ENCODE assay signal across 29 cellular contexts in genomic region chr5:91319667-91320066, GRCh38.
"Had no signal": no experiment of that assay in that cellular context is flagged by ENCODE, and none has a peak within 500 bp of the region (broad histone marks: within the 10 kb centered on the region; RNA-seq: fewer than 3 reads in every experiment).

No MANE protein-coding gene starts in this region.

- FAIRE-seq: small intestine, urothelium cell line had no signal

- H3K27me3 Mint-ChIP-seq: naive thymus-derived CD4-positive, alpha-beta T cell; progenitor cell of endocrine pancreas; stimulated activated memory B cell treated with anti-CD40 and anti-IgM and Interleukin-4, amounts not matched to agents 10 μg/mL and 1 μg/mL and 100 μg/mL, for 72 hours; stimulated activated naive CD8-positive, alpha-beta T cell treated with anti-CD3 and anti-CD28 coated beads, Interleukin-15, Interleukin-2, amounts not matched to agents 100 ng/mL and 50 ng/mL, for 24 hours had no signal

- DNase-seq: naive thymus-derived CD4-positive, alpha-beta T cell; natural killer cell; occipital lobe; ovary; posterior cingulate gyrus; psoas muscle; right cardiac atrium; sigmoid colon; small intestine; stimulated activated CD4-positive, alpha-beta T cell treated with anti-CD3 and anti-CD28 coated beads, Interleukin-15, amount 100 ng/mL, for 24 hours; stimulated activated CD4-positive, alpha-beta T cell treated with anti-CD3 and anti-CD28 coated beads, Interleukin-2, amount 100 ng/mL, for 24 hours; stimulated activated CD4-positive, alpha-beta T cell treated with anti-CD3 and anti-CD28 coated beads, Interleukin-2, amount 100 ng/mL, for 48 hours; stimulated activated CD4-positive, alpha-beta T cell treated with anti-CD3 and anti-CD28 coated beads, Interleukin-4, amount 100 ng/mL, for 24 hours; stimulated activated naive CD4-positive, alpha-beta T cell treated with Interleukin-2 at 50 U/mL for 16 hours; stomach; thyroid gland; trophoblast cell; upper lobe of left lung had no signal

- ATAC-seq: naive thymus-derived CD4-positive, alpha-beta T cell; natural killer cell; psoas muscle; right cardiac atrium; right lobe of liver; stimulated activated memory B cell treated with anti-CD40 and anti-IgM and Interleukin-4, amounts not matched to agents 10 μg/mL and 1 μg/mL and 100 μg/mL, for 72 hours had no signal

- H3K9me3 ChIP-seq: ovary, psoas muscle, right lobe of liver, sigmoid colon, stomach, thoracic aorta, thyroid gland, tibial nerve, upper lobe of left lung, vagina had no signal

- H3K27me3 ChIP-seq: neural progenitor cell, ovary, right lobe of liver, sigmoid colon, stomach, thyroid gland, tibial nerve, upper lobe of left lung, vagina had no signal

- H3K36me3 ChIP-seq: neural progenitor cell, ovary, right lobe of liver, sigmoid colon, stomach, thoracic aorta, thyroid gland, tibial nerve, upper lobe of left lung, vagina had no signal

- H3K4me1 ChIP-seq: neural progenitor cell, parathyroid adenoma had no signal

- H3K79me2 ChIP-seq: parathyroid adenoma had no signal

- H3K4me1 Mint-ChIP-seq: nephron had no signal

- H3K4me3 Mint-ChIP-seq: naive thymus-derived CD4-positive, alpha-beta T cell; natural killer cell; nephron; neural progenitor cell; stimulated activated memory B cell treated with anti-CD40 and anti-IgM and Interleukin-4, amounts not matched to agents 10 μg/mL and 1 μg/mL and 100 μg/mL, for 72 hours; stimulated activated naive CD8-positive, alpha-beta T cell treated with anti-CD3 and anti-CD28 coated beads, Interleukin-15, Interleukin-2, amounts not matched to agents 100 ng/mL and 50 ng/mL, for 24 hours had no signal

- H2AFZ ChIP-seq: neural progenitor cell, parathyroid adenoma had no signal

- H3K27ac ChIP-seq: neural progenitor cell, ovary, parathyroid adenoma, psoas muscle, right lobe of liver, sigmoid colon, stomach, thoracic aorta, thyroid gland, tibial nerve, upper lobe of left lung, vagina had no signal

- H3K9me3 Mint-ChIP-seq: naive thymus-derived CD4-positive, alpha-beta T cell; natural killer cell; nephron; neural progenitor cell; stimulated activated memory B cell treated with anti-CD40 and anti-IgM and Interleukin-4, amounts not matched to agents 10 μg/mL and 1 μg/mL and 100 μg/mL, for 72 hours; stimulated activated naive CD8-positive, alpha-beta T cell treated with anti-CD3 and anti-CD28 coated beads, Interleukin-15, Interleukin-2, amounts not matched to agents 100 ng/mL and 50 ng/mL, for 24 hours had no signal

- H3K27ac Mint-ChIP-seq: naive thymus-derived CD4-positive, alpha-beta T cell; natural killer cell; nephron; neural progenitor cell; progenitor cell of endocrine pancreas; stimulated activated memory B cell treated with anti-CD40 and anti-IgM and Interleukin-4, amounts not matched to agents 10 μg/mL and 1 μg/mL and 100 μg/mL, for 72 hours; stimulated activated naive CD8-positive, alpha-beta T cell treated with anti-CD3 and anti-CD28 coated beads, Interleukin-15, Interleukin-2, amounts not matched to agents 100 ng/mL and 50 ng/mL, for 24 hours had no signal

- H3K4me2 ChIP-seq: neural progenitor cell had no signal

- H3K36me3 Mint-ChIP-seq: naive thymus-derived CD4-positive, alpha-beta T cell; natural killer cell; neural progenitor cell; stimulated activated memory B cell treated with anti-CD40 and anti-IgM and Interleukin-4, amounts not matched to agents 10 μg/mL and 1 μg/mL and 100 μg/mL, for 72 hours had no signal

- H3K9ac ChIP-seq: neural progenitor cell, parathyroid adenoma had no signal

- H3K4me3 ChIP-seq: neural progenitor cell, ovary, psoas muscle, right lobe of liver, sigmoid colon, stomach, thoracic aorta, thyroid gland, tibial nerve, upper lobe of left lung, vagina had no signal
